Comparison of ENCODE assay signal across 10 cellular contexts in the genomic region with DNA sequence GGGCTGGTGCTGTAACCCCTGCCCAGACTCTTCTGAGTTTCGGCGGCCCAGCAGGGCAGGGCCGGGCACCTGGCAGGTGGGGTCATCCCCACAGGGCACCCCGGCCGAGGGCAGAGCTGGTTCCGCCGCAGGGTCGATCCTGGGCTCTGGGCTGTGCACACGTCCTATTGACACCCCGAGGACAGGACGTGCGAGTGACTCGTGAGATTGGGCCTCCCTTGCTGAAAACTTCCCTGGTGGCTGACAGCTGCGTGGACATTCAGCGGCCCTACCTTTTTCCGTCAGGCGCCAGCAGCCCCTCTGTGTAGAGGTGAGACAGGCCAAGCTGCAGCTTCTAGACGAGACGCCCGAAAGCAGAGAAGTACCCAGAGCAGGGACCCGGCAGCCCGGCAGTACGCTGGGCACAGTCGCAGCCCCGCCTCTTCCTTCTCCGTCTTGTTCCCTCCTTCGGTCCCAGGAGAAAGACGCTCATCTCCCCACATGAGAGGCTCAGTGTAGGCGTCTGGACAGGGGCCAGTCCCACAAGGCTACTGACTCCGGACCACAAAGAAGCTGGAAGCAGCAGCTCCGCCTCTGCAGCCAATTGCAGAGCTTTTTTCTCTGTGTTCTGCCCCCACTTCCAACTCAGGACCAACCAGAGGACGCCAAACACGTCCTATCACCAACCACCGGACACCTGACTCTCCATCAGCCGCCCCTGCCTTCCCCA. TPM values are rescaled to one million over a fixed set of nuclear protein-coding genes. Genes with fewer than 3 reads are reported as not detected.
DNase-seq lines count a peak whose midpoint lies in the region; ATAC-seq, FAIRE-seq and TF ChIP-seq lines count a peak whose summit lies in the region.
"Had no signal": no experiment of that assay in that cellular context is flagged by ENCODE, and none has a peak within 500 bp of the region (broad histone marks: within the 10 kb centered on the region; RNA-seq: fewer than 3 reads in every experiment).

Gene LRCOL1 (minus strand): TSS at position 532 of the 709 bp plus-strand sequence. CDS start 4,331 bp downstream, outside the sequence.

- H3K4me3 Mint-ChIP-seq in CD8-positive, alpha-beta T cell: peak within 1 kb of the TSS; percentile 50
- H3K4me3 Mint-ChIP-seq in activated CD8-positive, alpha-beta T cell treated with anti-CD3 and anti-CD28 coated beads for 36 hours: no peak within 1 kb of the TSS

- peak within 1 kb of the TSS; percentile 14 for H3K4me2 ChIP-seq in neuronal stem cell (ENCODE audit: insufficient read depth, low read length, poor library complexity, severe bottlenecking)

- POLR2A ChIA-PET in CD8-positive, alpha-beta T cell (lab: Charles Lee): no interaction called here
- POLR2A ChIA-PET in activated CD8-positive, alpha-beta T cell treated with anti-CD3 and anti-CD28 coated beads for 36 hours (lab: Charles Lee): interaction anchor here (0.8 kb wide), 1 partner anchor 193 kb away, joined by 3 read pairs; no protein-coding TSS in a partner anchor

- H3K27ac Mint-ChIP-seq in CD8-positive, alpha-beta T cell: no peak within 1 kb of the TSS
- no peak within 1 kb of the TSS for H3K27ac Mint-ChIP-seq in activated CD8-positive, alpha-beta T cell treated with anti-CD3 and anti-CD28 coated beads for 36 hours

- peak within 1 kb of the TSS; percentile 93 for H2BK15ac ChIP-seq in neuronal stem cell (ENCODE audit: low read length)

- H3K27me3 ChIP-seq in CD8-positive, alpha-beta T cell (ENCODE audit: insufficient read depth, low read length): peaks cover 7% of the 10 kb centered on the region
- peaks cover 3 to 52% (median 21%) of the 10 kb centered on the region in 3 experiments for H3K27me3 ChIP-seq in neuronal stem cell (ENCODE audit: control insufficient read depth in 3 of 3, insufficient read depth in 3 of 3, low read depth in 1 of 3, low read length in 3 of 3)
- H3K27me3 ChIP-seq in SJCRH30: no peaks in the 10 kb centered on the region

- H4K91ac ChIP-seq in neuronal stem cell (ENCODE audit: low read depth, low read length, poor library complexity): peak within 1 kb of the TSS; percentile 53

- peak within 1 kb of the TSS; percentile 56 for H3K14ac ChIP-seq in neuronal stem cell (ENCODE audit: low read length)

- H3K4me3 ChIP-seq in CD8-positive, alpha-beta T cell (ENCODE audit: low read depth, low read length): no peak within 1 kb of the TSS
- H3K4me3 ChIP-seq in neuronal stem cell (ENCODE audit: low read length in 2 of 2): no peak within 1 kb of the TSS
- H3K4me3 ChIP-seq in SJCRH30: no peak within 1 kb of the TSS

- H2AK5ac ChIP-seq in neuronal stem cell (ENCODE audit: low read depth, low read length): peak within 1 kb of the TSS; percentile 81

- peak within 1 kb of the TSS; percentile 65 for H4K8ac ChIP-seq in neuronal stem cell (ENCODE audit: low read depth, low read length)

- peak within 1 kb of the TSS; percentile 56 for H2AFZ ChIP-seq in neuronal stem cell (ENCODE audit: low read length)

- H3K27me3 Mint-ChIP-seq in CD8-positive, alpha-beta T cell (ENCODE audit: low read depth): peaks cover 42% of the 10 kb centered on the region
- H3K27me3 Mint-ChIP-seq in activated CD8-positive, alpha-beta T cell treated with anti-CD3 and anti-CD28 coated beads for 36 hours: peaks cover 47% of the 10 kb centered on the region

- H3K4ac ChIP-seq in neuronal stem cell (ENCODE audit: low read length): peak within 1 kb of the TSS; percentile 84

- peak; percentile 6 for ATAC-seq in CD8-positive, alpha-beta T cell
- no peak for ATAC-seq in GM21619 (IDR thresholded peaks at IDR 0.05; ENCODE audit: unreplicated experiment)
- ATAC-seq in activated CD8-positive, alpha-beta T cell treated with anti-CD3 and anti-CD28 coated beads for 36 hours: no peak

- H3K9me3 Mint-ChIP-seq in CD8-positive, alpha-beta T cell: no peaks in the 10 kb centered on the region
- peaks cover 11% of the 10 kb centered on the region for H3K9me3 Mint-ChIP-seq in activated CD8-positive, alpha-beta T cell treated with anti-CD3 and anti-CD28 coated beads for 36 hours

- no peaks in the 10 kb centered on the region for H3K36me3 ChIP-seq in CD8-positive, alpha-beta T cell (ENCODE audit: insufficient read depth, low read length)
- H3K36me3 ChIP-seq in neuronal stem cell (replicated peaks in 1 of 2; ENCODE audit: control insufficient read depth in 2 of 2, insufficient read depth in 2 of 2, low read length in 2 of 2) (no peaks in the 10 kb centered on the region), SJCRH30 (no peaks in the 10 kb centered on the region)

- no peak for FAIRE-seq in RCC 7860 (lab: Jason Lieb, UNC)
- FAIRE-seq: GM12891, islet of Langerhans had no signal

- H3K36me3 Mint-ChIP-seq in CD8-positive, alpha-beta T cell: no peaks in the 10 kb centered on the region
- H3K36me3 Mint-ChIP-seq in activated CD8-positive, alpha-beta T cell treated with anti-CD3 and anti-CD28 coated beads for 36 hours (ENCODE audit: low read depth): peaks cover 4% of the 10 kb centered on the region

- H3K27ac ChIP-seq in CD8-positive, alpha-beta T cell (ENCODE audit: low read depth, low read length): no peak within 1 kb of the TSS
- H3K27ac ChIP-seq in neuronal stem cell (replicated peaks; ENCODE audit: low read length) (no peak within 1 kb of the TSS), SJCRH30 (no peak within 1 kb of the TSS)

- no CpG with 5 or more reads among the region's 35 CpGs for WGBS in neuronal stem cell (ENCODE audit: extremely low coverage in 2 of 2, insufficient read length in 2 of 2, insufficient replicate concordance in 1 of 2), 2 donors

- CTCF ChIA-PET in CD8-positive, alpha-beta T cell (lab: Charles Lee): interaction anchor here (1.4 to 1.8 kb wide), 3 partner anchors 87 to 196 kb away, joined by 3 to 8 read pairs (median 4); no protein-coding TSS in a partner anchor
- CTCF ChIA-PET in activated CD8-positive, alpha-beta T cell treated with anti-CD3 and anti-CD28 coated beads for 36 hours (lab: Charles Lee): interaction anchor here (0.8 to 1.9 kb wide), 3 partner anchors 8 to 195 kb away, joined by 3 to 8 read pairs (median 4); no protein-coding TSS in a partner anchor

- no peak for DNase-seq in CD8-positive, alpha-beta T cell
- DNase-seq in NCI-H2227 treated with DMSO at 0.1 percent for 48 hours (lab: John Stamatoyannopoulos, UW) (peak; percentile 18), fibroblast of gingiva (ENCODE audit: low read depth) (peak; percentile 56), neuronal stem cell (ENCODE audit: low spot score) (no peak), SJCRH30 (no peak), RCC 7860 (ENCODE audit: low spot score) (no peak)
- DNase-seq in activated CD8-positive, alpha-beta T cell treated with anti-CD3 and anti-CD28 coated beads for 36 hours: no peak

- TF ChIP-seq CTCF in CD8-positive, alpha-beta T cell (IDR thresholded peaks at IDR 0.05): no peak
- no peak for TF ChIP-seq CTCF in activated CD8-positive, alpha-beta T cell treated with anti-CD3 and anti-CD28 coated beads for 36 hours (IDR thresholded peaks at IDR 0.05)

- H3K4me1 ChIP-seq in CD8-positive, alpha-beta T cell (ENCODE audit: insufficient read depth, low read length): peaks cover 3% of the 10 kb centered on the region
- H3K4me1 ChIP-seq in neuronal stem cell (ENCODE audit: control insufficient read depth in 2 of 2, insufficient read depth in 1 of 2, low read depth in 1 of 2, low read length in 2 of 2): peaks cover 5 to 17% of the 10 kb centered on the region in 2 donors
- H3K4me1 ChIP-seq in SJCRH30: no peaks in the 10 kb centered on the region

- no peaks in the 10 kb centered on the region for H3K9me3 ChIP-seq in CD8-positive, alpha-beta T cell (ENCODE audit: low read length)
- H3K9me3 ChIP-seq in neuronal stem cell (replicated peaks in 1 of 2; ENCODE audit: control insufficient read depth in 2 of 2, insufficient read depth in 1 of 2, low read depth in 1 of 2, low read length in 2 of 2): peaks cover 3 to 12% of the 10 kb centered on the region in 2 donors
- no peaks in the 10 kb centered on the region for H3K9me3 ChIP-seq in SJCRH30 (replicated peaks)

- no peak within 1 kb of the TSS for H2BK5ac ChIP-seq in neuronal stem cell (ENCODE audit: low read length)

- H3K9ac ChIP-seq in neuronal stem cell (ENCODE audit: low read depth, low read length, poor library complexity): no peak within 1 kb of the TSS

- peak within 1 kb of the TSS; percentile 71 for H3K18ac ChIP-seq in neuronal stem cell (ENCODE audit: low read length)

- intact Hi-C loops in CD8-positive, alpha-beta T cell (cut with DNase I, micrococcal nuclease): loop anchor here in 1 of 2 experiments (10.0 kb wide), 1 partner anchor 85 kb away; no protein-coding TSS in a partner anchor
- intact Hi-C loops in activated CD8-positive, alpha-beta T cell treated with anti-CD3 and anti-CD28 coated beads for 36 hours (cut with micrococcal nuclease): no loop called here

- H3K4me1 Mint-ChIP-seq in CD8-positive, alpha-beta T cell (ENCODE audit: low read depth): peaks cover 7% of the 10 kb centered on the region
- H3K4me1 Mint-ChIP-seq in activated CD8-positive, alpha-beta T cell treated with anti-CD3 and anti-CD28 coated beads for 36 hours (ENCODE audit: low read depth): peaks cover 8% of the 10 kb centered on the region

- no peak within 1 kb of the TSS for H2BK120ac ChIP-seq in neuronal stem cell (ENCODE audit: low read depth, low read length)

- no peak within 1 kb of the TSS for H2BK12ac ChIP-seq in neuronal stem cell (ENCODE audit: low read length)

- H3K23ac ChIP-seq in neuronal stem cell (ENCODE audit: low read depth, low read length, poor library complexity): no peak within 1 kb of the TSS

- H3K79me1 ChIP-seq in neuronal stem cell (ENCODE audit: low read depth, low read length): no peaks in the 10 kb centered on the region

RNA-seq across cellular contexts. Expression of gene LRCOL1, which starts in this region (rescaled TPM):
- total RNA-seq in CD8-positive, alpha-beta T cell: not detected
- 0.46 TPM for polyA plus RNA-seq in neuronal stem cell (2013, experiment 1 of 2)
- 0.55 TPM for polyA plus RNA-seq in neuronal stem cell (2013, experiment 2 of 2)
- total RNA-seq in SJCRH30 (2014; rRNA removed; shearing (Covaris generic)): not detected in 2 replicates
- not detected for total RNA-seq in activated CD8-positive, alpha-beta T cell treated with anti-CD3 and anti-CD28 coated beads for 36 hours

Comparison
In these comparisons a context has a peak if more than half of its experiments do, and no peak if none do; other contexts are left out.
1. Peak in ATAC-seq in CD8-positive, alpha-beta T cell; RNA of the gene not detected or under 1 TPM.
2. DNase-seq: peak in NCI-H2227 treated with DMSO at 0.1 percent for 48 hours (single experiment) and fibroblast of gingiva (single experiment); none in CD8-positive, alpha-beta T cell (0 of 7), neuronal stem cell (single experiment), SJCRH30 (0 of 2), activated CD8-positive, alpha-beta T cell treated with anti-CD3 and anti-CD28 coated beads for 36 hours (single experiment) and RCC 7860 (single experiment).